In the genomic region with DNA sequence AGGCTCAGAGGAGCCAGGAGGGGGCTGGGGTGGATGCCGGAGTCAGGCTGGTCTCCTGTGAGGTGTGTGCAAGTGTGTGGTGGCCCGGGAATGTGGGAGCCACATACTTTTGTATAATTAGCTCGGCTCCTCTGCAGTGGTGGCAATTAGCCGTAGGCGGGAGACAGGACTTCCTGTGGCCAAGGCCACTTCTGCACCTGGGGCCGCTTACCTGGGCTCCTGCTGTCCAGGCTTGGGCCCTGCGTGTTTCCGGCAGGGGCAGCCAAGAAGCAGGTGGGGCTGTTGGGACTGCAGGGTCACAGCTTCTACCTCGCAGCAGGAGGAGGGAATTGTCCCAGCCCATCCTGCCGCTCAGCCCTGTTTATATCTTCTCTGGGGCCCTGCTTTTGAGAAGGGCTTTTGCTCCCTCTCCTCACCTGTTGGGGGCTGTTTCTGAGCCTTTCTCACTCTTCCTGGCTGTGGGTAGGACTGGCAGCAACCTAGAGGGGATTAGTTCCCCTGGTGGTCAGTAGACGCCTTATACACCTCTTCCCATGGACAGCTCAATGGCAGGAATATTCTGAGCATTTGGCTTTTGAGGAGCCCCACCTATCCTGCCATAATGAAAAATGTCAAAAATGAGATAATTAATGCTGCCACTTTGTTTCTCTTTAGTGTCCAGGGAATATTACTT, we compare ENCODE assay signal across 17 cellular contexts.
DNase-seq lines count a peak whose midpoint lies in the region; ATAC-seq and TF ChIP-seq lines count a peak whose summit lies in the region.
"Had no signal": no experiment of that assay in that cellular context is flagged by ENCODE, and none has a peak within 500 bp of the region (broad histone marks: within the 10 kb centered on the region; RNA-seq: fewer than 3 reads in every experiment).

No MANE protein-coding gene starts in this region.

- H3K36me3 Mint-ChIP-seq in CD8-positive, alpha-beta T cell = no peaks in the 10 kb centered on the region

- no peaks in the 10 kb centered on the region for H3K79me2 ChIP-seq in HCT116 (ENCODE audit: insufficient read depth, low read length)
- H3K79me2 ChIP-seq in PC-9 (ENCODE audit: low read depth) = no peaks in the 10 kb centered on the region

- no peak for TF ChIP-seq POLR2A in HCT116 (IDR thresholded peaks at IDR 0.05; ENCODE audit: borderline replicate concordance, extremely low read depth, insufficient read depth, insufficient read length)

- H4K20me1 ChIP-seq in HCT116 (ENCODE audit: insufficient read depth) = no peaks in the 10 kb centered on the region
- no peaks in the 10 kb centered on the region for H4K20me1 ChIP-seq in PC-9 (ENCODE audit: insufficient read depth)

- RAD21 ChIA-PET in HCT116 (lab: Charles Lee; ENCODE audit: low non-redundant PET in 1 of 2, low total read pairs in 2 of 2, uncharacterized antibody in 2 of 2, unreplicated experiment in 2 of 2) = interaction anchor here in 1 of 2 experiments (0.6 kb wide), 1 partner anchor 111 kb away, joined by 3 read pairs; no protein-coding TSS in a partner anchor

- H3K27me3 Mint-ChIP-seq in CD8-positive, alpha-beta T cell (ENCODE audit: low read depth) = peaks cover 16% of the 10 kb centered on the region

- H3K36me3 ChIP-seq in HCT116 (ENCODE audit: control insufficient read depth in 1 of 2, insufficient read depth in 2 of 2, low read length in 2 of 2) = no peaks in the 10 kb centered on the region
- no peaks in the 10 kb centered on the region for H3K36me3 ChIP-seq in PC-9 (ENCODE audit: low read depth)
- no peaks in the 10 kb centered on the region for H3K36me3 ChIP-seq in CD8-positive, alpha-beta T cell (ENCODE audit: insufficient read depth, low read length)

- no peak overlapping the region for H3K4me3 Mint-ChIP-seq in CD8-positive, alpha-beta T cell

- intact Hi-C loops in HCT116 (cut with micrococcal nuclease) (no loop called here), PC-9 (cut with micrococcal nuclease; ENCODE audit: unreplicated experiment) (no loop called here)
- intact Hi-C loops in CD8-positive, alpha-beta T cell (cut with DNase I, micrococcal nuclease) = no loop called here

- peaks cover 8% of the 10 kb centered on the region; the same call in 1 of the 2 replicates for H3F3A ChIP-seq in PC-9 (ENCODE audit: insufficient read depth, low read depth)

- H3K9me3 ChIP-seq in HCT116 (ENCODE audit: control insufficient read depth in 1 of 2, insufficient read depth in 1 of 2, low read depth in 1 of 2, low read length in 2 of 2) = no peaks in the 10 kb centered on the region
- no peaks in the 10 kb centered on the region for H3K9me3 ChIP-seq in PC-9 (ENCODE audit: insufficient read depth, low read depth)
- no peaks in the 10 kb centered on the region for H3K9me3 ChIP-seq in CD8-positive, alpha-beta T cell (ENCODE audit: low read length)
- H3K9me3 ChIP-seq: psoas muscle had no signal

- DNase-seq in COR-L47 (lab: John Stamatoyannopoulos, UW) (peak; percentile 74), HCT116 (ENCODE audit: low read depth, low spot score) (no peak), PC-9 (peak in 1 of 2 experiments; percentile 74), iPS-NIHi11 (ENCODE audit: low spot score) (peak; percentile 49), SK-N-DZ (ENCODE audit: low spot score) (no peak), OCI-M1 (lab: John Stamatoyannopoulos, UW) (no peak)
- DNase-seq in CD8-positive, alpha-beta T cell = no peak
- DNase-seq: activated CD4-positive, alpha-beta T cell treated with anti-CD3 and anti-CD28 coated beads, Interleukin-2, amount 50 U/mL, for 4 hours; AML-193; head of caudate nucleus; left cardiac atrium; NCI-H446 treated with DMSO at 0.1 percent for 48 hours; psoas muscle; substantia nigra; T1000 had no signal

- H3K27ac ChIP-seq in HCT116 (ENCODE audit: low read depth, low read length) = no peak overlapping the region
- peak overlapping the region; percentile 19; the same call in 1 of the 2 replicates for H3K27ac ChIP-seq in PC-9
- H3K27ac ChIP-seq in CD8-positive, alpha-beta T cell (ENCODE audit: low read depth, low read length) = no peak overlapping the region
- H3K27ac ChIP-seq: coronary artery, psoas muscle had no signal

- POLR2A ChIA-PET in HCT116 (lab: Charles Lee) (no interaction called here), PC-9 (lab: Charles Lee; ENCODE audit: unreplicated experiment) (no interaction called here)
- POLR2A ChIA-PET in CD8-positive, alpha-beta T cell (lab: Charles Lee) = interaction anchor here (0.7 kb wide), 1 partner anchor 31 kb away, joined by 3 read pairs; no protein-coding TSS in a partner anchor

- H3K9me3 Mint-ChIP-seq in CD8-positive, alpha-beta T cell = no peaks in the 10 kb centered on the region

- no peak overlapping the region for H3K4me3 ChIP-seq in HCT116 (replicated peaks in 1 of 2; ENCODE audit: low read depth in 1 of 2, low read length in 2 of 2)
- H3K4me3 ChIP-seq in PC-9 = no peak overlapping the region
- H3K4me3 ChIP-seq in CD8-positive, alpha-beta T cell (ENCODE audit: low read depth, low read length) = no peak overlapping the region
- H3K4me3 ChIP-seq: coronary artery, psoas muscle had no signal

- H3K27ac Mint-ChIP-seq in CD8-positive, alpha-beta T cell = no peak overlapping the region

- H2AFZ ChIP-seq in HCT116 (ENCODE audit: low read depth, low read length, poor library complexity, severe bottlenecking) (no peak overlapping the region), PC-9 (no peak overlapping the region)

- peak overlapping the region; percentile 40 for H3K4me2 ChIP-seq in HCT116 (ENCODE audit: low read length)
- H3K4me2 ChIP-seq in PC-9 = peak overlapping the region; percentile 6; the same call in 1 of the 2 replicates

- H3K9me2 ChIP-seq in HCT116 (ENCODE audit: insufficient read depth) = no peaks in the 10 kb centered on the region
- no peaks in the 10 kb centered on the region for H3K9me2 ChIP-seq in PC-9 (ENCODE audit: insufficient read depth)

- ATAC-seq in HCT116 (peak; percentile 73), HG03135 (IDR thresholded peaks at IDR 0.05; ENCODE audit: unreplicated experiment) (no peak)
- no peak for ATAC-seq in CD8-positive, alpha-beta T cell
- ATAC-seq: left cardiac atrium, psoas muscle had no signal

- no peak overlapping the region for H3K9ac ChIP-seq in HCT116 (ENCODE audit: low read length)

- no peak for TF ChIP-seq RAD21 in HCT116 (IDR thresholded peaks at IDR 0.05; ENCODE audit: low read depth)

- CTCF ChIA-PET in HCT116 (lab: Charles Lee) = interaction anchor here (1.3 to 1.8 kb wide), 2 partner anchors 10 to 12 kb away, joined by 3 to 6 read pairs; no protein-coding TSS in a partner anchor
- CTCF ChIA-PET in PC-9 (lab: Charles Lee) = interaction anchor here (0.6 kb wide), 1 partner anchor 153 kb away, joined by 15 read pairs; no protein-coding TSS in a partner anchor
- CTCF ChIA-PET in CD8-positive, alpha-beta T cell (lab: Charles Lee) = interaction anchor here (1.0 to 3.0 kb wide), 3 partner anchors 9 to 12 kb away, joined by 5 to 10 read pairs (median 5); no protein-coding TSS in a partner anchor

- TF ChIP-seq CTCF in HCT116 (IDR thresholded peaks at IDR 0.05 in 2 of 3, conservative IDR thresholded peaks at IDR 0.05 in 1 of 3; ENCODE audit: borderline replicate concordance in 1 of 3, insufficient read depth in 1 of 3, low read depth in 2 of 3, low read length in 2 of 3) = peak in 2 of 3 experiments; percentile 24 to 28; a peak in 3 of 6 replicates
- no peak for TF ChIP-seq CTCF in PC-9 (conservative IDR thresholded peaks at IDR 0.05)
- TF ChIP-seq CTCF in CD8-positive, alpha-beta T cell (IDR thresholded peaks at IDR 0.05) = no peak

- H3K27me3 ChIP-seq in HCT116 (ENCODE audit: insufficient read depth, low read length) = no peaks in the 10 kb centered on the region
- no peaks in the 10 kb centered on the region for H3K27me3 ChIP-seq in PC-9 (ENCODE audit: insufficient read depth, low read depth)
- no peaks in the 10 kb centered on the region for H3K27me3 ChIP-seq in CD8-positive, alpha-beta T cell (ENCODE audit: insufficient read depth, low read length)

- H3K4me1 Mint-ChIP-seq in CD8-positive, alpha-beta T cell (ENCODE audit: low read depth) = no peaks in the 10 kb centered on the region

- BruUV-seq in HCT116 (replicated peaks; lab: Mats Ljungman, UMichigan) (no TSS peak), PC-9 (replicated peaks; lab: Mats Ljungman, UMichigan) (no TSS peak)

- H3K4me1 ChIP-seq in HCT116 (ENCODE audit: control insufficient read depth in 1 of 2, insufficient read depth in 2 of 2, low read length in 2 of 2) (peaks cover 7 to 13% of the 10 kb centered on the region in 2 experiments; a peak in 3 of 4 replicates), PC-9 (replicated peaks; ENCODE audit: insufficient read depth) (peaks cover 9% of the 10 kb centered on the region; the same call in 1 of the 2 replicates)
- no peaks in the 10 kb centered on the region for H3K4me1 ChIP-seq in CD8-positive, alpha-beta T cell (ENCODE audit: insufficient read depth, low read length)
- H3K4me1 ChIP-seq: psoas muscle had no signal

TF ChIP-seq in HCT116, 20 proteins besides CTCF, POLR2A, EP300 and RAD21 (continues in another document):
- TF ChIP-seq POLR2AphosphoS5 (IDR thresholded peaks at IDR 0.05; ENCODE audit: low read depth, low read length) (no peak), SIN3A (IDR thresholded peaks at IDR 0.05; ENCODE audit: low read depth) (no peak), EZH2 (IDR thresholded peaks at IDR 0.05) (no peak), SRF (IDR thresholded peaks at IDR 0.05; ENCODE audit: low read depth) (no peak), TCF7L2 (IDR thresholded peaks at IDR 0.05; ENCODE audit: borderline replicate concordance, extremely low read depth, insufficient read depth, insufficient read length) (no peak), YY1 (IDR thresholded peaks at IDR 0.05; ENCODE audit: extremely low read depth, insufficient replicate concordance, low read depth, low read length) (no peak), ZFX (IDR thresholded peaks at IDR 0.05) (no peak)
- TF ChIP-seq, protein P1, sequence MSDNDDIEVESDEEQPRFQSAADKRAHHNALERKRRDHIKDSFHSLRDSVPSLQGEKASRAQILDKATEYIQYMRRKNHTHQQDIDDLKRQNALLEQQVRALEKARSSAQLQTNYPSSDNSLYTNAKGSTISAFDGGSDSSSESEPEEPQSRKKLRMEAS (IDR thresholded peaks at IDR 0.05) = no peak
- TF ChIP-seq, protein P2, sequence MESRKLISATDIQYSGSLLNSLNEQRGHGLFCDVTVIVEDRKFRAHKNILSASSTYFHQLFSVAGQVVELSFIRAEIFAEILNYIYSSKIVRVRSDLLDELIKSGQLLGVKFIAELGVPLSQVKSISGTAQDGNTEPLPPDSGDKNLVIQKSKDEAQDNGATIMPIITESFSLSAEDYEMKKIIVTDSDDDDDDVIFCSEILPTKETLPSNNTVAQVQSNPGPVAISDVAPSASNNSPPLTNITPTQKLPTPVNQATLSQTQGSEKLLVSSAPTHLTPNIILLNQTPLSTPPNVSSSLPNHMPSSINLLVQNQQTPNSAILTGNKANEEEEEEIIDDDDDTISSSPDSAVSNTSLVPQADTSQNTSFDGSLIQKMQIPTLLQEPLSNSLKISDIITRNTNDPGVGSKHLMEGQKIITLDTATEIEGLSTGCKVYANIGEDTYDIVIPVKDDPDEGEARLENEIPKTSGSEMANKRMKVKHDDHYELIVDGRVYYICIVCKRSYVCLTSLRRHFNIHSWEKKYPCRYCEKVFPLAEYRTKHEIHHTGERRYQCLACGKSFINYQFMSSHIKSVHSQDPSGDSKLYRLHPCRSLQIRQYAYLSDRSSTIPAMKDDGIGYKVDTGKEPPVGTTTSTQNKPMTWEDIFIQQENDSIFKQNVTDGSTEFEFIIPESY (IDR thresholded peaks at IDR 0.05; ENCODE audit: extremely low read depth, insufficient replicate concordance, low read length) = no peak

Comparison
In these comparisons a context has a peak if more than half of its experiments do, and no peak if none do; other contexts are left out.
1. DNase-seq: peak in COR-L47 (single experiment) and iPS-NIHi11 (single experiment); none in HCT116 (single experiment), SK-N-DZ (single experiment), CD8-positive, alpha-beta T cell (0 of 7) and OCI-M1 (single experiment).
2. CTCF ChIP-seq: peak in HCT116 (2 of 3); none in PC-9 (single experiment) and CD8-positive, alpha-beta T cell (single experiment).